In genomic region chr5:14685757-14686156, GRCh38 we compare ENCODE assay signal across 8 cellular contexts. TPM values are rescaled to one million over a fixed set of nuclear protein-coding genes. Genes with fewer than 3 reads are reported as not detected.
A peak's percentile ranks its signal among the peaks of the same experiment; 100 is the strongest.
DNase-seq lines count a peak whose midpoint lies in the region; ATAC-seq, FAIRE-seq and TF ChIP-seq lines count a peak whose summit lies in the region.

No MANE protein-coding gene starts in this region.

- H3K27me3 ChIP-seq in IMR-90 (ENCODE audit: control insufficient read depth, insufficient read depth, low read length) (no peaks in the 10 kb centered on the region), adipocyte (replicated peaks; ENCODE audit: control insufficient read depth, insufficient read depth, low read length) (no peaks in the 10 kb centered on the region), left ventricle myocardium inferior (ENCODE audit: low read depth) (no peaks in the 10 kb centered on the region), small intestine (ENCODE audit: control insufficient read depth in 2 of 2, insufficient read depth in 2 of 2, low read length in 2 of 2) (no peaks in the 10 kb centered on the region)

- dilution Hi-C loops in IMR-90 (cut with HindIII; ENCODE audit: low sequenced_read_pairs, unreplicated experiment) = no loop called here

- H3K4me3 ChIP-seq in IMR-90 (ENCODE audit: insufficient read depth, low read depth, low read length) = no peak overlapping the region
- H3K4me3 ChIP-seq in adipocyte (ENCODE audit: low read length) = no peak overlapping the region
- no peak overlapping the region for H3K4me3 ChIP-seq in left ventricle myocardium inferior
- H3K4me3 ChIP-seq in small intestine (ENCODE audit: low read depth in 1 of 2, low read length in 2 of 2) = no peak overlapping the region

- TF ChIP-seq RAD21 in IMR-90 (IDR thresholded peaks at IDR 0.05; ENCODE audit: low read length) = peak; percentile 86

- peaks cover 3% of the 10 kb centered on the region for H3K4me1 ChIP-seq in IMR-90 (ENCODE audit: control insufficient read depth, insufficient read depth, low read length)
- peaks cover 4% of the 10 kb centered on the region for H3K4me1 ChIP-seq in adipocyte (ENCODE audit: control insufficient read depth, insufficient read depth, low read length)
- peaks cover 66% of the 10 kb centered on the region for H3K4me1 ChIP-seq in left ventricle myocardium inferior
- no peaks in the 10 kb centered on the region for H3K4me1 ChIP-seq in small intestine (ENCODE audit: control insufficient read depth in 2 of 2, insufficient read depth in 1 of 2, low read depth in 1 of 2, low read length in 1 of 2)

- 0 out of 2 replicates have a peak overlapping the region, but pooled peaks have one; percentile 17 for H3K14ac ChIP-seq in IMR-90 (replicated peaks; ENCODE audit: low read depth, low read length)

- no peak overlapping the region for H3K18ac ChIP-seq in IMR-90 (ENCODE audit: low read depth, low read length)

- H3K27ac ChIP-seq in IMR-90 (ENCODE audit: insufficient read depth, low read length) = no peak overlapping the region
- H3K27ac ChIP-seq in left ventricle myocardium inferior (replicated peaks) = peak overlapping the region; percentile 88
- H3K27ac ChIP-seq in small intestine (ENCODE audit: low read depth in 1 of 2, low read length in 1 of 2) = no peak overlapping the region

- H3K79me1 ChIP-seq in IMR-90 (ENCODE audit: low read depth in 1 of 2, low read length in 2 of 2) = peaks cover 17 to 49% of the 10 kb centered on the region in 2 experiments

- H3K9me1 ChIP-seq in IMR-90 (ENCODE audit: insufficient read depth, low read length) = peaks cover 7% of the 10 kb centered on the region

- no TSS peak for BruUV-seq in IMR-90 (replicated peaks; lab: Mats Ljungman, UMichigan)

- H4K20me1 ChIP-seq in IMR-90 (ENCODE audit: insufficient read depth, low read length) = peaks cover 2% of the 10 kb centered on the region; the same call in 1 of the 2 replicates

- WGBS in IMR-90 (ENCODE audit: extremely low coverage in 2 of 2, insufficient read length in 1 of 2), 2 experiments = 6% methylated on average over 2 of the region's 6 CpGs; no CpG with 5 or more reads in 1 of the 2 experiments
- 39 to 42% (median 39%) methylated on average over 6 of the region's 6 CpGs for WGBS in small intestine, 3 donors

- POLR2A ChIA-PET in IMR-90 (lab: Charles Lee; ENCODE audit: unreplicated experiment) = no interaction called here

- H2BK15ac ChIP-seq in IMR-90 (ENCODE audit: low read depth, low read length) = no peak overlapping the region

- peak overlapping the region in 1 of 2 experiments; percentile 19; a peak in 1 of 4 replicates for H4K8ac ChIP-seq in IMR-90 (ENCODE audit: low read depth in 2 of 2, low read length in 2 of 2)

- no peak overlapping the region for H2BK5ac ChIP-seq in IMR-90 (ENCODE audit: low read depth, low read length, poor library complexity, severe bottlenecking)

- H4K91ac ChIP-seq in IMR-90 (ENCODE audit: insufficient read depth, low read depth, low read length) = no peak overlapping the region

- FAIRE-seq in RCC 7860 (lab: Jason Lieb, UNC) (peak; percentile 57), small intestine (lab: Jason Lieb, UNC) (no peak)

- H2BK120ac ChIP-seq in IMR-90 (ENCODE audit: low read depth, low read length) = no peak overlapping the region

- H3K9ac ChIP-seq in IMR-90 (ENCODE audit: low read depth, low read length) = no peak overlapping the region
- H3K9ac ChIP-seq in adipocyte (ENCODE audit: low read length) = peak overlapping the region; percentile 27

- no peak overlapping the region for H3K56ac ChIP-seq in IMR-90 (ENCODE audit: extremely low read depth, insufficient read depth, low read length)

- H2AK5ac ChIP-seq in IMR-90 (ENCODE audit: low read depth, low read length) = no peak overlapping the region; the same call in 1 of the 2 replicates

- H3K23ac ChIP-seq in IMR-90 (ENCODE audit: low read depth, low read length) = no peak overlapping the region

- peak overlapping the region; percentile 38 for H2AFZ ChIP-seq in IMR-90 (replicated peaks; ENCODE audit: low read length, poor library complexity)

- intact Hi-C loops in IMR-90 (cut with micrococcal nuclease) = loop anchor here (1.0 to 10.0 kb wide), 5 partner anchors 42 to 497 kb away; no protein-coding TSS in a partner anchor
- intact Hi-C loops in left ventricle myocardium inferior (cut with micrococcal nuclease) = loop anchor here (10.0 kb wide), 1 partner anchor 329 kb away; no protein-coding TSS in a partner anchor

- in situ Hi-C loops in IMR-90 (cut with MboI; ENCODE audit: low sequenced_read_pairs) = no loop called here

- H2AK9ac ChIP-seq in IMR-90 (replicated peaks; ENCODE audit: low read depth, low read length, poor library complexity) = no peak overlapping the region

- H3K9me3 ChIP-seq in IMR-90 (ENCODE audit: control insufficient read depth, insufficient read depth, low read length) (peaks cover 6% of the 10 kb centered on the region), adipocyte (ENCODE audit: control insufficient read depth, low read length) (peaks cover 8% of the 10 kb centered on the region), left ventricle myocardium inferior (replicated peaks) (peaks cover 9% of the 10 kb centered on the region), small intestine (ENCODE audit: control insufficient read depth, low read depth) (no peaks in the 10 kb centered on the region)

- TF ChIP-seq POLR2A in IMR-90 (IDR thresholded peaks at IDR 0.05; ENCODE audit: low read depth, low read length) = no peak

- H3K4me2 ChIP-seq in IMR-90 (ENCODE audit: low read depth, low read length) = 0 out of 2 replicates have a peak overlapping the region, but pooled peaks have one; percentile 20

- H3K4ac ChIP-seq in IMR-90 (ENCODE audit: low read depth, low read length) = no peak overlapping the region

- no peak overlapping the region for H4K5ac ChIP-seq in IMR-90 (ENCODE audit: low read depth, low read length)

- ATAC-seq in GM21786 (IDR thresholded peaks at IDR 0.05; ENCODE audit: unreplicated experiment) (peak; percentile 96), IMR-90 (ENCODE audit: low read depth) (peak; percentile 89)

- DNase-seq in SIG-M5 treated with dmso at 0.1 percent for 504 hours (lab: John Stamatoyannopoulos, UW; ENCODE audit: unreplicated experiment) (peak; percentile 59), SIG-M5 (lab: John Stamatoyannopoulos, UW) (no peak), IMR-90 (peak; percentile 69), RCC 7860 (ENCODE audit: low spot score) (peak; percentile 55), adipocyte (ENCODE audit: low read depth) (peak; percentile 81), left ventricle myocardium inferior (no peak), small intestine (peak; percentile 57)

- H3K36me3 ChIP-seq in IMR-90 (ENCODE audit: control insufficient read depth, insufficient read depth, low read length) (peaks cover 41% of the 10 kb centered on the region), adipocyte (ENCODE audit: control insufficient read depth, insufficient read depth, low read length, severe bottlenecking) (peaks cover 88% of the 10 kb centered on the region), left ventricle myocardium inferior (peaks cover 70% of the 10 kb centered on the region), small intestine (ENCODE audit: control insufficient read depth in 2 of 2, insufficient read depth in 2 of 2, low read length in 2 of 2) (peaks cover 24 to 40% of the 10 kb centered on the region in 2 donors)

- CTCF ChIA-PET in IMR-90 (lab: Yijun Ruan, JAX) = interaction anchor here (0.6 to 2.3 kb wide), 12 partner anchors 13 to 329 kb away, joined by 3 to 14 read pairs (median 4); no protein-coding TSS in a partner anchor

- TF ChIP-seq CTCF in IMR-90 (conservative IDR thresholded peaks at IDR 0.05; ENCODE audit: low read depth, low read length) = peak; percentile 76
- peak; percentile 70 for TF ChIP-seq CTCF in left ventricle myocardium inferior (IDR thresholded peaks at IDR 0.05; ENCODE audit: borderline replicate concordance)

- H2BK20ac ChIP-seq in IMR-90 (ENCODE audit: low read depth, low read length) = no peak overlapping the region; the same call in 1 of the 2 replicates

TF ChIP-seq in IMR-90, 13 proteins besides CTCF, POLR2A, EP300 and RAD21:
- no peak for TF ChIP-seq RFX5 (IDR thresholded peaks at IDR 0.05; ENCODE audit: low read depth, low read length)
- peak; percentile 86 for TF ChIP-seq SMC3 (IDR thresholded peaks at IDR 0.05; ENCODE audit: low read depth, low read length)
- no peak for TF ChIP-seq NFE2L2 (IDR thresholded peaks at IDR 0.05; ENCODE audit: low read depth, low read length)
- TF ChIP-seq CHD1 (IDR thresholded peaks at IDR 0.05; ENCODE audit: low read depth, low read length) = no peak
- no peak for TF ChIP-seq USF2 (IDR thresholded peaks at IDR 0.05; ENCODE audit: low read depth, low read length)

RNA-seq across cellular contexts. Expression of gene OTULIN, which starts 21.2 kb away (rescaled TPM):
- total RNA-seq in IMR-90 (2012; rRNA removed) (19.5 and 20.3 TPM in 2 replicates), left ventricle myocardium inferior (22.7 TPM)
- polyA plus RNA-seq in IMR-90 (2012; rRNA removed) (5.9 and 6.9 TPM in 2 replicates), small intestine (1 to 10 TPM; 3.1 to 8.4 (median 3.2) TPM)
- polyA plus RNA-seq in IMR-90 (2012; cell fraction: cytosol; rRNA removed) = 2.1 and 2.6 TPM in 2 replicates
- 5.2 and 6.8 TPM in 2 replicates for polyA plus RNA-seq in IMR-90 (2012; cell fraction: nucleus; rRNA removed; ENCODE audit: low replicate concordance)

Comparison
In these comparisons a context has a peak if more than half of its experiments do, and no peak if none do; other contexts are left out.
1. DNase-seq: peak in SIG-M5 treated with dmso at 0.1 percent for 504 hours (single experiment), IMR-90 (single experiment), RCC 7860 (single experiment), adipocyte (single experiment) and small intestine (single experiment); none in SIG-M5 (single experiment) and left ventricle myocardium inferior (single experiment).